ENCODE assay signal across 3 cellular contexts in genomic region chr2:192013211-192013610, GRCh38.
TF ChIP-seq lines count a peak whose summit lies in the region.

No MANE protein-coding gene starts in this region.

TF ChIP-seq in GM23338, 12 proteins besides CTCF, POLR2A, EP300 and RAD21 (continues in another document):
- TF ChIP-seq JUNB (IDR thresholded peaks at IDR 0.05; ENCODE audit: unreplicated experiment) (no peak), CREB1 (CRISPR knock-in tag; IDR thresholded peaks at IDR 0.05; ENCODE audit: low read depth) (no peak), ZNF331 (CRISPR knock-in tag; IDR thresholded peaks at IDR 0.05; ENCODE audit: low read depth) (no peak), ETS1 (IDR thresholded peaks at IDR 0.05) (no peak), NANOG (IDR thresholded peaks at IDR 0.05; ENCODE audit: borderline replicate concordance) (no peak)

TF ChIP-seq in IMR-90, 13 proteins besides CTCF, POLR2A, EP300 and RAD21:
- TF ChIP-seq NFE2L2 (IDR thresholded peaks at IDR 0.05; ENCODE audit: low read depth, low read length) = no peak
- no peak for TF ChIP-seq CEBPB (IDR thresholded peaks at IDR 0.05; ENCODE audit: low read depth, low read length)
- TF ChIP-seq CHD1 (IDR thresholded peaks at IDR 0.05; ENCODE audit: low read depth, low read length) = no peak
- TF ChIP-seq MXI1 (IDR thresholded peaks at IDR 0.05; ENCODE audit: borderline replicate concordance, low read depth, low read length) = no peak
- no peak for TF ChIP-seq ELK1 (IDR thresholded peaks at IDR 0.05; ENCODE audit: borderline replicate concordance, low read depth, low read length)
- no peak for TF ChIP-seq MAFK (IDR thresholded peaks at IDR 0.05; ENCODE audit: low read depth, low read length)
- no peak for TF ChIP-seq FOS (IDR thresholded peaks at IDR 0.05; ENCODE audit: low read depth, low read length)
- no peak for TF ChIP-seq BHLHE40 (IDR thresholded peaks at IDR 0.05; ENCODE audit: low read depth, low read length)
TF ChIP-seq in IMR-90: peak in this region for 0.

TF ChIP-seq in H1, 55 proteins besides CTCF, POLR2A, EP300 and RAD21:
- no peak for TF ChIP-seq CHD1 (IDR thresholded peaks at IDR 0.05; ENCODE audit: low read depth, low read length)
- TF ChIP-seq ATF2 (IDR thresholded peaks at IDR 0.05; ENCODE audit: low read length) = no peak
- TF ChIP-seq SP2 (IDR thresholded peaks at IDR 0.05; ENCODE audit: low read length) = no peak
- TF ChIP-seq BRCA1 (IDR thresholded peaks at IDR 0.05; ENCODE audit: low read depth, low read length) = no peak
- no peak for TF ChIP-seq GABPA (IDR thresholded peaks at IDR 0.05; ENCODE audit: borderline replicate concordance, insufficient read depth, low read length)
- no peak for TF ChIP-seq ZNF274 (IDR thresholded peaks at IDR 0.05; ENCODE audit: borderline replicate concordance, extremely low read depth, low read length)
- TF ChIP-seq SIN3A (conservative IDR thresholded peaks at IDR 0.05 in 1 of 2, IDR thresholded peaks at IDR 0.05 in 1 of 2; ENCODE audit: low read depth in 1 of 2, low read length in 2 of 2) = no peak
- no peak for TF ChIP-seq CTBP2 (IDR thresholded peaks at IDR 0.05; ENCODE audit: borderline replicate concordance, insufficient read depth, insufficient read length, low read length)
- no peak for TF ChIP-seq JUN (IDR thresholded peaks at IDR 0.05; ENCODE audit: low read depth, low read length)
- TF ChIP-seq EZH2 (IDR thresholded peaks at IDR 0.05; ENCODE audit: low read depth, low read length, severe bottlenecking) = no peak
- no peak for TF ChIP-seq TBP (IDR thresholded peaks at IDR 0.05; ENCODE audit: low read depth, low read length)
- no peak for TF ChIP-seq TAF7 (optimal IDR thresholded peaks at IDR 0.05; ENCODE audit: borderline replicate concordance, low read depth, low read length)
- TF ChIP-seq SIRT6 (IDR thresholded peaks at IDR 0.05; ENCODE audit: low read length) = no peak
- TF ChIP-seq EGR1 (IDR thresholded peaks at IDR 0.05; ENCODE audit: borderline replicate concordance, low read depth, low read length) = no peak
- TF ChIP-seq SRF (IDR thresholded peaks at IDR 0.05; ENCODE audit: low read depth, low read length) = no peak
- no peak for TF ChIP-seq SAP30 (IDR thresholded peaks at IDR 0.05; ENCODE audit: insufficient read depth, insufficient replicate concordance, low read length)
- TF ChIP-seq SUZ12 (IDR thresholded peaks at IDR 0.05; ENCODE audit: low read length) = no peak
- no peak for TF ChIP-seq BCL11A (IDR thresholded peaks at IDR 0.05; ENCODE audit: low read depth in 2 of 2, low read length in 2 of 2)
TF ChIP-seq in H1: peak in this region for 0.
